10 cellular contexts compared by ENCODE assay signal in the genomic region with DNA sequence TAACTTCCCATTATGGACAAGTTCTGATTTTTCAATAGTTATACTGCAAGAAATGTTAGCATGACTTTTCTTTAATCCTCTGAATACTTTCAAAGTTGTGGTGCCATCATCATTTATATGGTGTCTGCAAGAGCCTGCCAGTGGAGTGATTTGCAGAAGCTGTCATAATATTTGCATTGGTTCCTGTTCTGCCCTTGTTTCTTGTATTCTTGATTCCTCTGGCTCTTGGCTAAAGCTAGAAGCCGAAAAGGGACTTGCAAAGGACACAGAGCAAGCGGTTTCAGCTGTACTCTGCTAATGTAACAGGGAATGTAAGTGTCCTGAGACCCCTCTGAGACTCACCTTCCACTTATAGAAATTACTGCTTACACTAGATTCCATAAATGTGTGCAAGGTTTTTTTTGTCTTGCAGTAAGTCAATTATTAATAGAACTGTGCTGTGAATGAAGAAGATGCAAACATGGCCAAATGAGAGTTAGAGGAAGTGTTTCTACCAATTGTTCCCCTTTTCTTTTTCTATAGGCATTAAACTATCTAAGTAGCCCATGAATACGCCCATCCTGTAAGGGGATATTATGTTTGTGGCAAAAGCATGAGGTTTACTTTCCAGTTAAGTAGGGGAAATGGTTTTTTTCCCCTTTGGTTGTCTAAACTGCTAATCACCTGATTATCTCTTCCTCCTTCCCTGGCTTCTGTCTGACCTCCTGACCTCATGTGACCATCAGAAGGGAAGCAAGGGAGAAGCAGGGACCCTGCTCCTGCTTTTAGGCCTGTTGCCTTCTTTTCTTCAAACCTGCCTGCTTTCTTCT. TPM values are rescaled to one million over a fixed set of nuclear protein-coding genes. Genes with fewer than 3 reads are reported as not detected.
DNase-seq lines count a peak whose midpoint lies in the region; ATAC-seq and TF ChIP-seq lines count a peak whose summit lies in the region.
"Had no signal": no experiment of that assay in that cellular context is flagged by ENCODE, and none has a peak within 500 bp of the region (broad histone marks: within the 10 kb centered on the region; RNA-seq: fewer than 3 reads in every experiment).

No MANE protein-coding gene starts in this region.

- no peak overlapping the region for H3K4me3 ChIP-seq in gastroesophageal sphincter

- H3K27me3 Mint-ChIP-seq in endothelial cell (ENCODE audit: unreplicated experiment): no peaks in the 10 kb centered on the region

- no peak for TF ChIP-seq POLR2A in gastroesophageal sphincter (IDR thresholded peaks at IDR 0.05)

- in situ Hi-C loops in KBM-7 (cut with MboI; ENCODE audit: low pct_unique_long_range_greater_than_20kb, low sequenced_read_pairs): no loop called here

- DNase-seq in AML-193 (lab: John Stamatoyannopoulos, UW) (peak; percentile 32 to 44), KBM-7 (peak; percentile 78), endothelial cell (ENCODE audit: low spot score) (no peak), NCI-H1092 treated with DMSO at 0.1 percent for 48 hours (lab: John Stamatoyannopoulos, UW) (no peak)
- DNase-seq: foreskin melanocyte, NCI-H510A treated with DMSO at 0.1 percent for 48 hours had no signal

- 50 to 51% methylated on average over 2 to 3 of the region's 3 CpGs for WGBS in gastroesophageal sphincter (ENCODE audit: low coverage in 1 of 2), 2 donors

- no peaks in the 10 kb centered on the region for H3K36me3 ChIP-seq in gastroesophageal sphincter

- H3K27ac ChIP-seq in gastroesophageal sphincter: no peak overlapping the region

- ATAC-seq in GM19397 (IDR thresholded peaks at IDR 0.05; ENCODE audit: unreplicated experiment) (peak; percentile 62), HG03139 (IDR thresholded peaks at IDR 0.05; ENCODE audit: unreplicated experiment) (no peak), gastroesophageal sphincter (no peak), HG03097 (IDR thresholded peaks at IDR 0.05; ENCODE audit: low FRiP score, unreplicated experiment) (no peak)

- no peaks in the 10 kb centered on the region for H3K9me3 Mint-ChIP-seq in endothelial cell (ENCODE audit: unreplicated experiment)

- H3K36me3 Mint-ChIP-seq in endothelial cell (ENCODE audit: low read depth, unreplicated experiment): no peaks in the 10 kb centered on the region

- H3K9me3 ChIP-seq in gastroesophageal sphincter: no peaks in the 10 kb centered on the region

- H3K27ac Mint-ChIP-seq in endothelial cell (ENCODE audit: unreplicated experiment): peak overlapping the region; percentile 79

- H3K4me3 Mint-ChIP-seq in endothelial cell (ENCODE audit: unreplicated experiment): peak overlapping the region; percentile 17

- TF ChIP-seq CTCF in endothelial cell (IDR thresholded peaks at IDR 0.05; ENCODE audit: unreplicated experiment) (no peak), gastroesophageal sphincter (IDR thresholded peaks at IDR 0.05) (no peak)

- peaks cover 7% of the 10 kb centered on the region for H3K27me3 ChIP-seq in gastroesophageal sphincter

- TF ChIP-seq EP300 in gastroesophageal sphincter (IDR thresholded peaks at IDR 0.05): no peak

- H3K4me1 Mint-ChIP-seq in endothelial cell (ENCODE audit: unreplicated experiment): peaks cover 63% of the 10 kb centered on the region

- peaks cover 0 to 4% (median 0%) of the 10 kb centered on the region in 3 donors for H3K4me1 ChIP-seq in gastroesophageal sphincter

RNA-seq across cellular contexts. Expression of a gene that starts 5.3 kb away (rescaled TPM):
- total RNA-seq in endothelial cell (ENCODE audit: unreplicated experiment) (188 TPM), gastroesophageal sphincter (10 to 100 TPM; 43.1 to 53.9 (median 47.1) TPM)

RNA-seq across cellular contexts. Expression of a gene that starts 28.6 kb away (rescaled TPM):
- total RNA-seq in endothelial cell (ENCODE audit: unreplicated experiment) (12.5 TPM), gastroesophageal sphincter (under 1 TPM in 3 of 4 donors, not detected in 1; 0.40 to 0.74 (median 0.54) TPM)

Comparison
In these comparisons a context has a peak if more than half of its experiments do, and no peak if none do; other contexts are left out.
1. DNase-seq: peak in AML-193 (2 of 2) and KBM-7 (single experiment); none in endothelial cell (single experiment) and NCI-H1092 treated with DMSO at 0.1 percent for 48 hours (single experiment).